In the genomic region with DNA sequence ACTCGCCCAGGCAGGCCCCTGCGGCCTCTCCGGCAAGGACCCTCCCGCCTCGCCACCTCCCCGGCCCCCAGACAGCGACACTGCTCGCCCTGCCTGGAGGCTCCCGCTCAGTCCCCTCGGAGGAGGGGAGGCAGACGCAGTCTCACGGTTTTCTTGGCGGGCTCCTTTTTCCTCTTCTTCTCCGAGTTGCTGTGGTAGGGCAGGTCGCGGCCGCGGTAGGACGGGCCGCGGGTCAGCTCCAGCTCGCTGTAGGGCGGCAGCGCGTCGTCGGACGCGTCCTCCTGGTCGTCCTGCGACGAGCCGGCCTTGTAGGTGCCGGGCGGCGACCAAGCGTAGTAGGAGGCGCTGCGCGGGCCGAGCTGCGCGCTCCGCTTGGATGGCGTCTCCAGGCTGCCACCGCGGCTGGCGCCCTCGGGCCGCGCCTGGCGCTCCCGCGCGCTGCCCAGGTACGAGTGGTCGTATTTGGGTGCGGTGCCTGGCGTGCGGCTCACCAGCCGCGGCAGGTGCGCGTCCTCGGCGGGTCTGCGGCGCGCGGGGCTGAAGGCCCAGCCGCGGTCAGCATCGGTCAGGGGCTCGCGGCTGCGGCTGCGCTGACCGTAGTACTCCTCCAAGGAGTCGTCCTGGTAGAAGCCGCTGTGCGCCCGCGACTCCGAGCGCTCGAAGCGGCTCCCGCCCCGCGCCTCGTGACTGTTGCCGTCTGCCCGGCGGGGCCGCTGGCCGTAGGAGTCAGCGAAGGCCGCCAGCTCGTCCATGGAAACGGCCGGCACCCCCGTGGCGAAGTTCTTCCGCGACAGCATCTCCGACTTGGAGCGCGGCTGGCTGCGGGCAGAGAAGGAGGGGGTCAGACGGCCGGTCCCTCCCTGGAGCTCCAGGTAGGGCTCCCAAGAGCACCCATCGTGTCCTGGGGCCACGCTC, we compare ENCODE assay signal across 8 cellular contexts. TPM values are rescaled to one million over a fixed set of nuclear protein-coding genes. Genes with fewer than 3 reads are reported as not detected.
DNase-seq lines count a peak whose midpoint lies in the region; ATAC-seq, FAIRE-seq and TF ChIP-seq lines count a peak whose summit lies in the region.
"Had no signal": no experiment of that assay in that cellular context is flagged by ENCODE, and none has a peak within 500 bp of the region (broad histone marks: within the 10 kb centered on the region; RNA-seq: fewer than 3 reads in every experiment).

No MANE protein-coding gene starts in this region.

- H3K36me3 ChIP-seq in HUES48 (ENCODE audit: control insufficient read depth, insufficient read depth, low read length): no peaks in the 10 kb centered on the region
- no peaks in the 10 kb centered on the region for H3K36me3 ChIP-seq in kidney (ENCODE audit: control insufficient read depth in 1 of 2, insufficient read depth in 2 of 2, low read length in 2 of 2)

- peaks cover 28 to 51% of the 10 kb centered on the region in 2 donors for H3K27me3 Mint-ChIP-seq in stimulated activated naive B cell treated with anti-CD40 and anti-IgM and Interleukin-4, amounts not matched to agents 10 μg/mL and 1 μg/mL and 100 μg/mL, for 72 hours

- H3K27me3 ChIP-seq in HUES48 (ENCODE audit: control insufficient read depth, insufficient read depth, low read length): peaks cover 55% of the 10 kb centered on the region

- H3K27ac Mint-ChIP-seq in stimulated activated naive B cell treated with anti-CD40 and anti-IgM and Interleukin-4, amounts not matched to agents 10 μg/mL and 1 μg/mL and 100 μg/mL, for 72 hours: no peak overlapping the region

- H3K4me1 ChIP-seq in HUES48 (ENCODE audit: control insufficient read depth, insufficient read depth, low read length): peaks cover under 1% of the 10 kb centered on the region; the same call in 1 of the 2 replicates
- no peaks in the 10 kb centered on the region for H3K4me1 ChIP-seq in kidney (ENCODE audit: control insufficient read depth in 1 of 2, insufficient read depth in 1 of 2, low read depth in 1 of 2, low read length in 2 of 2)

- FAIRE-seq in kidney (lab: Jason Lieb, UNC): no peak

- H3K4me3 Mint-ChIP-seq in stimulated activated naive B cell treated with anti-CD40 and anti-IgM and Interleukin-4, amounts not matched to agents 10 μg/mL and 1 μg/mL and 100 μg/mL, for 72 hours: peak overlapping the region; percentile 85 to 86

- in situ Hi-C loops in astrocyte of the spinal cord (cut with HindIII; ENCODE audit: low sequenced_read_pairs): no loop called here

- intact Hi-C loops in kidney (cut with DNase I): no loop called here

- peak; percentile 25 for DNase-seq in astrocyte of the spinal cord (ENCODE audit: low read depth, low spot score)
- DNase-seq in kidney: peak; percentile 59
- DNase-seq in stimulated activated naive B cell treated with anti-CD40 and anti-IgM and Interleukin-4, amounts not matched to agents 10 μg/mL and 1 μg/mL and 100 μg/mL, for 72 hours: peak; percentile 11
- DNase-seq in GM19240 (ENCODE audit: insufficient read length, low spot score): no peak
- DNase-seq in nucleus accumbens (lab: John Stamatoyannopoulos, UW): no peak
- DNase-seq: NCI-H345 had no signal

- H3K4me3 ChIP-seq in HUES48 (ENCODE audit: low read depth, low read length): peak overlapping the region; percentile 59
- H3K4me3 ChIP-seq in astrocyte of the spinal cord (ENCODE audit: low read depth, low read length): peak overlapping the region; percentile 10
- peak overlapping the region; percentile 31 to 48 for H3K4me3 ChIP-seq in kidney (ENCODE audit: low read length in 2 of 2)

- H3K9me3 Mint-ChIP-seq in stimulated activated naive B cell treated with anti-CD40 and anti-IgM and Interleukin-4, amounts not matched to agents 10 μg/mL and 1 μg/mL and 100 μg/mL, for 72 hours: no peaks in the 10 kb centered on the region

- H3K27ac ChIP-seq in HUES48 (ENCODE audit: low read depth, low read length) (no peak overlapping the region), kidney (ENCODE audit: low read depth in 2 of 2, low read length in 2 of 2) (no peak overlapping the region)

- peak overlapping the region; percentile 26 for H3K9ac ChIP-seq in HUES48 (ENCODE audit: low read depth, low read length)
- H3K9ac ChIP-seq in kidney (ENCODE audit: low read length in 2 of 2): no peak overlapping the region

- no peak for TF ChIP-seq CTCF in astrocyte of the spinal cord (IDR thresholded peaks at IDR 0.05; ENCODE audit: low read depth, low read length)
- TF ChIP-seq CTCF in kidney (IDR thresholded peaks at IDR 0.05; ENCODE audit: borderline replicate concordance, extremely low read depth, insufficient read depth): no peak

- no peaks in the 10 kb centered on the region for H3K36me3 Mint-ChIP-seq in stimulated activated naive B cell treated with anti-CD40 and anti-IgM and Interleukin-4, amounts not matched to agents 10 μg/mL and 1 μg/mL and 100 μg/mL, for 72 hours

- peaks cover 24 to 25% of the 10 kb centered on the region in 2 donors for H3K4me1 Mint-ChIP-seq in stimulated activated naive B cell treated with anti-CD40 and anti-IgM and Interleukin-4, amounts not matched to agents 10 μg/mL and 1 μg/mL and 100 μg/mL, for 72 hours

- ATAC-seq in stimulated activated naive B cell treated with anti-CD40 and anti-IgM and Interleukin-4, amounts not matched to agents 10 μg/mL and 1 μg/mL and 100 μg/mL, for 72 hours (replicated peaks): peak; percentile 44 to 60
- no peak for ATAC-seq in GM21381 (IDR thresholded peaks at IDR 0.05; ENCODE audit: unreplicated experiment)

- H3K9me3 ChIP-seq in HUES48 (ENCODE audit: control insufficient read depth, insufficient read depth, low read length) (no peaks in the 10 kb centered on the region), kidney (ENCODE audit: control insufficient read depth in 1 of 2, low read length in 2 of 2) (no peaks in the 10 kb centered on the region)

RNA-seq across cellular contexts. Expression of a gene that starts 44.8 kb away (rescaled TPM):
- total RNA-seq in kidney: 11.5 TPM
- 13.7 TPM for polyA plus RNA-seq in kidney (ENCODE audit: insufficient read depth, low read depth, low replicate concordance)

RNA-seq across cellular contexts. Expression of a gene that starts 54.5 kb away (rescaled TPM):
- total RNA-seq in kidney: 5.9 TPM
- 1.5 TPM for polyA plus RNA-seq in kidney (ENCODE audit: insufficient read depth, low read depth, low replicate concordance)

Comparison
In these comparisons a context has a peak if more than half of its experiments do, and no peak if none do; other contexts are left out.
1. DNase-seq: peak in astrocyte of the spinal cord (single experiment), kidney (single experiment) and stimulated activated naive B cell treated with anti-CD40 and anti-IgM and Interleukin-4, amounts not matched to agents 10 μg/mL and 1 μg/mL and 100 μg/mL, for 72 hours (single experiment); none in GM19240 (single experiment) and nucleus accumbens (0 of 56).
2. Peak in every context shown above with its lines, with median percentiles within 50 percentile points of each other: H3K4me3 ChIP-seq.